Comparison of ENCODE assay signal across 1 cellular context in the genomic region with DNA sequence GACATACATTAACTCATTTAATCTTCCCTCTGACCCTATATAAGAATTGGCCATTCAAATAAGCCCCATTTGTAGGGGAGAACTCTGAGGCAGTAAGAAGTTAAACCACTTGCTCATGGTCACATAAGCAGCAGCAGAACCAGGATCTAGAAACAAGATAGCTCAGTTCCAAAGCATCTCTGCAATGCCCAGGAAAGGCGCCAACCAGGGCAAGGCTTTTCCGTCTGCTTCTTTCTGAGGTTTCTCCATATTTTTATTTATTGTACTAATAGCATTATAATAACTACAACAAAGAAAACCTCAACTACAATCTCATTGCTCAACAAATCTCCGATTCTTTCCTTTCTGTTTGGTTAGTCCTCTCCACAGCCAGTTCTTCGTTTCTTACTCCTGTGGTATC.
TF ChIP-seq lines count a peak whose summit lies in the region.

No MANE protein-coding gene starts in this region.

TF ChIP-seq in IMR-90, 13 proteins besides CTCF, POLR2A, EP300 and RAD21:
- no peak for TF ChIP-seq FOS (IDR thresholded peaks at IDR 0.05; ENCODE audit: low read depth, low read length)
- TF ChIP-seq BHLHE40 (IDR thresholded peaks at IDR 0.05; ENCODE audit: low read depth, low read length) = no peak
- TF ChIP-seq ELK1 (IDR thresholded peaks at IDR 0.05; ENCODE audit: borderline replicate concordance, low read depth, low read length) = no peak
- TF ChIP-seq RCOR1 (IDR thresholded peaks at IDR 0.05; ENCODE audit: insufficient replicate concordance, low read length) = no peak
- TF ChIP-seq NFE2L2 (IDR thresholded peaks at IDR 0.05; ENCODE audit: low read depth, low read length) = no peak
- no peak for TF ChIP-seq SMC3 (IDR thresholded peaks at IDR 0.05; ENCODE audit: low read depth, low read length)
- TF ChIP-seq, protein P1, sequence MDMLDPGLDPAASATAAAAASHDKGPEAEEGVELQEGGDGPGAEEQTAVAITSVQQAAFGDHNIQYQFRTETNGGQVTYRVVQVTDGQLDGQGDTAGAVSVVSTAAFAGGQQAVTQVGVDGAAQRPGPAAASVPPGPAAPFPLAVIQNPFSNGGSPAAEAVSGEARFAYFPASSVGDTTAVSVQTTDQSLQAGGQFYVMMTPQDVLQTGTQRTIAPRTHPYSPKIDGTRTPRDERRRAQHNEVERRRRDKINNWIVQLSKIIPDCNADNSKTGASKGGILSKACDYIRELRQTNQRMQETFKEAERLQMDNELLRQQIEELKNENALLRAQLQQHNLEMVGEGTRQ (IDR thresholded peaks at IDR 0.05; ENCODE audit: low read depth, low read length) = no peak
- no peak for TF ChIP-seq CHD1 (IDR thresholded peaks at IDR 0.05; ENCODE audit: low read depth, low read length)
- TF ChIP-seq MAZ (IDR thresholded peaks at IDR 0.05; ENCODE audit: borderline replicate concordance, low read depth, low read length) = no peak
- no peak for TF ChIP-seq CEBPB (IDR thresholded peaks at IDR 0.05; ENCODE audit: low read depth, low read length)
- TF ChIP-seq MAFK (IDR thresholded peaks at IDR 0.05; ENCODE audit: low read depth, low read length) = no peak
- no peak for TF ChIP-seq RFX5 (IDR thresholded peaks at IDR 0.05; ENCODE audit: low read depth, low read length)
- TF ChIP-seq MXI1 (IDR thresholded peaks at IDR 0.05; ENCODE audit: borderline replicate concordance, low read depth, low read length) = no peak
